In genomic region chr7:1027285-1028043, GRCh38 we compare ENCODE assay signal across 9 cellular contexts. TPM values are rescaled to one million over a fixed set of nuclear protein-coding genes. Genes with fewer than 3 reads are reported as not detected.
DNase-seq lines count a peak whose midpoint lies in the region; ATAC-seq, FAIRE-seq and TF ChIP-seq lines count a peak whose summit lies in the region.
"Had no signal": no experiment of that assay in that cellular context is flagged by ENCODE, and none has a peak within 500 bp of the region (broad histone marks: within the 10 kb centered on the region; RNA-seq: fewer than 3 reads in every experiment).

No MANE protein-coding gene starts in this region.

- intact Hi-C loops in upper lobe of right lung (cut with DNase I), result no loop called here

- no peaks in the 10 kb centered on the region for H3K9me3 ChIP-seq in upper lobe of right lung

- ATAC-seq in GM21825 (IDR thresholded peaks at IDR 0.05; ENCODE audit: unreplicated experiment) (peak; percentile 6), upper lobe of right lung (peak; percentile 3), GM19328 (IDR thresholded peaks at IDR 0.05; ENCODE audit: unreplicated experiment) (no peak)

- peak overlapping the region; percentile 98 to 99 for H3K27ac ChIP-seq in coronary artery
- peak overlapping the region; percentile 88 for H3K27ac ChIP-seq in upper lobe of right lung

- peaks cover 15% of the 10 kb centered on the region for H3K36me3 ChIP-seq in upper lobe of right lung

- FAIRE-seq in RCC 7860 (lab: Jason Lieb, UNC), result no peak

- peaks cover 26% of the 10 kb centered on the region for H3K4me1 ChIP-seq in upper lobe of right lung

- DNase-seq in D341Med (ENCODE audit: low spot score) (peak; percentile 71), NCI-H2227 (lab: John Stamatoyannopoulos, UW; ENCODE audit: unreplicated experiment) (peak; percentile 60), coronary artery (ENCODE audit: low spot score) (no peak), medulla oblongata (ENCODE audit: extremely low spot score) (peak; percentile 29), upper lobe of right lung (peak; percentile 80), RCC 7860 (ENCODE audit: low spot score) (no peak)

- TF ChIP-seq CTCF in coronary artery (IDR thresholded peaks at IDR 0.05) (no peak), upper lobe of right lung (IDR thresholded peaks at IDR 0.05) (no peak)

- peak overlapping the region; percentile 99 for H3K4me3 ChIP-seq in coronary artery
- peak overlapping the region; percentile 75 for H3K4me3 ChIP-seq in upper lobe of right lung

- H3K27me3 ChIP-seq in upper lobe of right lung, result no peaks in the 10 kb centered on the region

RNA-seq across cellular contexts. Expression of gene GPR146, which starts 16.9 kb away (rescaled TPM):
- 40.0 TPM for total RNA-seq in upper lobe of right lung

RNA-seq across cellular contexts. Expression of gene CYP2W1, which starts 44.5 kb away (rescaled TPM):
- not detected for total RNA-seq in upper lobe of right lung
- total RNA-seq: T-helper 1 cell treated with Interleukin-12 subunit alpha and Interleukin-12 subunit beta and Interleukin-4 antibody, amounts not matched to agents 30 ng/mL and 1 ng/mL, for 36 hours had no signal

RNA-seq across cellular contexts. Expression of gene COX19, which starts 52.1 kb away (rescaled TPM):
- total RNA-seq in upper lobe of right lung, result 9.4 TPM

Comparison
In these comparisons a context has a peak if more than half of its experiments do, and no peak if none do; other contexts are left out.
1. DNase-seq: peak in D341Med (single experiment), NCI-H2227 (single experiment), medulla oblongata (single experiment) and upper lobe of right lung (single experiment); none in coronary artery (single experiment) and RCC 7860 (single experiment).